Comparison of ENCODE assay signal across 25 cellular contexts in genomic region chr7:139568813-139569490, GRCh38. TPM values are rescaled to one million over a fixed set of nuclear protein-coding genes. Genes with fewer than 3 reads are reported as not detected.
A peak's percentile ranks its signal among the peaks of the same experiment; 100 is the strongest.
DNase-seq lines count a peak whose midpoint lies in the region; ATAC-seq and TF ChIP-seq lines count a peak whose summit lies in the region.
"Had no signal": no experiment of that assay in that cellular context is flagged by ENCODE, and none has a peak within 500 bp of the region (broad histone marks: within the 10 kb centered on the region; RNA-seq: fewer than 3 reads in every experiment).

No MANE protein-coding gene starts in this region.

- no peaks in the 10 kb centered on the region for H3K27me3 Mint-ChIP-seq in T-helper 17 cell
- H3K27me3 Mint-ChIP-seq: IgD-negative memory B cell had no signal

- H3K4me1 Mint-ChIP-seq in T-helper 17 cell: peaks cover 18% of the 10 kb centered on the region
- H3K4me1 Mint-ChIP-seq: IgD-negative memory B cell had no signal

- peaks cover 0 to 91% (median 21%) of the 10 kb centered on the region in 6 donors for H3K36me3 ChIP-seq in spleen

- ATAC-seq in T-helper 17 cell (no peak), GM19328 (IDR thresholded peaks at IDR 0.05; ENCODE audit: unreplicated experiment) (no peak)
- ATAC-seq: CD8-positive, alpha-beta T cell; GM12878; Panc1 had no signal

- TF ChIP-seq POLR2A in spleen (IDR thresholded peaks at IDR 0.05): no peak

- H3K27ac ChIP-seq in spleen: no peak overlapping the region
- H3K27ac ChIP-seq: KMS-11, RWPE1 had no signal

- DNase-seq in D341Med (ENCODE audit: low spot score): peak; percentile 9
- DNase-seq in T-helper 17 cell: no peak
- peak; percentile 29 for DNase-seq in islet precursor cell
- peak; percentile 67 for DNase-seq in spleen
- no peak for DNase-seq in stimulated activated CD4-positive, alpha-beta T cell treated with anti-CD3 and anti-CD28 coated beads, Interleukin-1b, Interleukin-23, amount 100 ng/mL, for 48 hours
- DNase-seq in NCI-H345 treated with DMSO at 0.1 percent for 48 hours (lab: John Stamatoyannopoulos, UW; ENCODE audit: unreplicated experiment): no peak
- DNase-seq: C1 segment of cervical spinal cord, Caco-2, DMS 273 treated with DMSO at 0.1 percent for 48 hours, DMS79, EL, GDM1, MM.1S, NCI-H2029, NCI-H526 treated with DMSO at 0.1 percent for 48 hours, SHP77 treated with DMSO at 0.1 percent for 48 hours had no signal

- peaks cover 5% of the 10 kb centered on the region for H3K36me3 Mint-ChIP-seq in T-helper 17 cell (ENCODE audit: low read depth)

- H3K27ac Mint-ChIP-seq in T-helper 17 cell: peak overlapping the region; percentile 44
- H3K27ac Mint-ChIP-seq: CD8-positive, alpha-beta T cell; IgD-negative memory B cell had no signal

- no peaks in the 10 kb centered on the region for H3K9me3 ChIP-seq in T-helper 17 cell (ENCODE audit: control insufficient read depth, low read length, poor library complexity, severe bottlenecking)
- no peaks in the 10 kb centered on the region for H3K9me3 ChIP-seq in spleen
- H3K9me3 ChIP-seq: Caco-2 had no signal

- H3K4me1 ChIP-seq in spleen: no peaks in the 10 kb centered on the region

- 79 to 96% (median 84%) methylated on average over 12 of the region's 12 CpGs for WGBS in spleen, 5 donors

- no peak overlapping the region for H3K4me3 Mint-ChIP-seq in T-helper 17 cell
- H3K4me3 Mint-ChIP-seq: CD8-positive, alpha-beta T cell; IgD-negative memory B cell had no signal

- H3K27me3 ChIP-seq in spleen (replicated peaks in 1 of 7): no peaks in the 10 kb centered on the region

- intact Hi-C loops in spleen (cut with DNase I; ENCODE audit: low total_unique reads): no loop called here

- TF ChIP-seq CTCF in spleen (IDR thresholded peaks at IDR 0.05 in 8 of 11, conservative IDR thresholded peaks at IDR 0.05 in 3 of 11): no peak

- H3K4me3 ChIP-seq in spleen: no peak overlapping the region
- H3K4me3 ChIP-seq: GM12878 had no signal

RNA-seq across cellular contexts. Expression of gene CLEC2L, which starts 45.5 kb away (rescaled TPM):
- total RNA-seq in T-helper 17 cell (1 to 10 TPM in 1 of 2 donors, not detected in 1; 2.6 TPM), spleen (not detected)
- polyA plus RNA-seq in spleen: under 1 TPM in 1 of 3 donors, not detected in 2; 0.11 TPM
- total RNA-seq: A673; Caco-2; CD8-positive, alpha-beta T cell; GM12878; NCI-H460 had no signal
- polyA plus RNA-seq: GM12878, IgD-negative memory B cell had no signal

Comparison
In these comparisons a context has a peak if more than half of its experiments do, and no peak if none do; other contexts are left out.
1. DNase-seq: peak in D341Med (single experiment), islet precursor cell (single experiment) and spleen (single experiment); none in T-helper 17 cell (0 of 3), stimulated activated CD4-positive, alpha-beta T cell treated with anti-CD3 and anti-CD28 coated beads, Interleukin-1b, Interleukin-23, amount 100 ng/mL, for 48 hours (single experiment) and NCI-H345 treated with DMSO at 0.1 percent for 48 hours (single experiment).